Comparison of ENCODE assay signal across 2 cellular contexts in genomic region chr20:47272893-47273590, GRCh38.
A peak's percentile ranks its signal among the peaks of the same experiment; 100 is the strongest.
TF ChIP-seq lines count a peak whose summit lies in the region.

No MANE protein-coding gene starts in this region.

TF ChIP-seq in SK-N-SH, 30 proteins besides CTCF, POLR2A, EP300 and RAD21 (continued from another document):
- no peak for TF ChIP-seq USF1 (IDR thresholded peaks at IDR 0.05; ENCODE audit: borderline replicate concordance, low read depth)
- TF ChIP-seq RCOR1 (IDR thresholded peaks at IDR 0.05; ENCODE audit: low read length) = peak; percentile 26; the same call in 1 of the 2 replicates
- no peak for TF ChIP-seq FOSL2 (IDR thresholded peaks at IDR 0.05; ENCODE audit: borderline replicate concordance, low read depth)
- no peak for TF ChIP-seq REST (IDR thresholded peaks at IDR 0.05; ENCODE audit: low read depth, low read length)
- TF ChIP-seq RXRA (IDR thresholded peaks at IDR 0.05; ENCODE audit: borderline replicate concordance, low read depth) = no peak
- TF ChIP-seq NRF1 (IDR thresholded peaks at IDR 0.05; ENCODE audit: low read depth, low read length) = no peak
- TF ChIP-seq MEF2A (IDR thresholded peaks at IDR 0.05; ENCODE audit: borderline replicate concordance, low read depth) = no peak

TF ChIP-seq in GM12878, 131 proteins besides CTCF, POLR2A, EP300 and RAD21 (continued from another document):
- peak; percentile 80; the same call in 1 of the 2 replicates for TF ChIP-seq ZNF592 (IDR thresholded peaks at IDR 0.05)
- peak; percentile 43; the same call in 1 of the 2 replicates for TF ChIP-seq FOXM1 (IDR thresholded peaks at IDR 0.05; ENCODE audit: low read depth, low read length)
- peak; percentile 30; the same call in 1 of the 2 replicates for TF ChIP-seq NKRF (conservative IDR thresholded peaks at IDR 0.05)
- 0 out of 2 replicates have a peak, but pooled peaks have one; percentile 27 for TF ChIP-seq MEF2A (IDR thresholded peaks at IDR 0.05; ENCODE audit: insufficient read depth, low read depth, low read length)
- TF ChIP-seq GABPA (IDR thresholded peaks at IDR 0.05; ENCODE audit: low read depth) = no peak
- TF ChIP-seq RAD51 (IDR thresholded peaks at IDR 0.05) = 0 out of 2 replicates have a peak, but pooled peaks have one; percentile 21
- TF ChIP-seq ZNF687 (IDR thresholded peaks at IDR 0.05) = peak; percentile 42; the same call in 1 of the 2 replicates
- TF ChIP-seq SIX5 (IDR thresholded peaks at IDR 0.05; ENCODE audit: low read depth, low read length, severe bottlenecking) = no peak
- peak; percentile 54 for TF ChIP-seq SMARCA5 (IDR thresholded peaks at IDR 0.05)
- TF ChIP-seq NFXL1 (IDR thresholded peaks at IDR 0.05; ENCODE audit: borderline replicate concordance) = peak; percentile 74
- no peak for TF ChIP-seq ZNF24 (IDR thresholded peaks at IDR 0.05)
TF ChIP-seq in GM12878: peak in this region for 14.
